Comparison of ENCODE assay signal across 19 cellular contexts in the genomic region with DNA sequence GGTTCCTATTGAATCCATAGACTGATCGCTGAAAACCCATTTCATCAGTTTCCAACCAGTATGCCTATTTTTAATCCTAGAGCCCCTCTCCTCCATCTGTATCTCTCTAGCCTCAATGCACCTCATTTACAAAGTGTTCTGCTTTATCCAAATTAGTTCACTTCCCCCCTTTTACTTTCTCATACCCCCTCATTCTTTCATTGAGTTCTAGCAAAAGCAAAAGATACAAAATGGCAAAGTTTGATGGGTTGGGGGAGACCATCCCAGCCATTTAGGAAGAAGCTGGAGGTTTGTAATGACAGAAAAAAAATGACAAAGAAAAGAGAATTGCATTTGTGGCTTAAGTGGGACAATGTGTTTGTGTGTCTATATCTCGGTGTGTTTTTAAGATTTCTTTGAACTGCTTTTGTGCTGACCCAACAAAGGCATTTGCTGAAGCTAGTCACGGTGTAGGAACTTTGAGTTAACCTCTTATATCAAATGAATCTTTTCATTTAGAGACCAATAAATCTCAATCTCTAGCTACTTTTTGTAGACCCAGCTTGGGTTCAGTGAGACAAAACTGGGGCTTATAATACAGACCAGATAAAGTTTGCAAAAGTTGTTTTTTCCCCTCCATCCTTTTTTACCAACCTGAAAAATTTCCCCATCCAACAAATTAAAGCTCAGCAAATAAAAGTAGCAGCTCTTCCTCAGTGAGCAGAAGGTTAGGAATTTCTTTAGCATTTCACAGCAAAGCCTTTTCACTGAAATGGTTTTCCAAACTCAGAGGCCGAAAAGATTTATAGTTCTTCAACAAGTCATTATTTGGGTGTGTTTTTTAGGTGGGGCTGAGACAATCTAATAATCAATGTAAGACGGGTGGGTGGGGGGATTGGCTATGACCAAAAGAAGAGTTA. TPM values are rescaled to one million over a fixed set of nuclear protein-coding genes. Genes with fewer than 3 reads are reported as not detected.
DNase-seq lines count a peak whose midpoint lies in the region; ATAC-seq, FAIRE-seq and TF ChIP-seq lines count a peak whose summit lies in the region.
"Had no signal": no experiment of that assay in that cellular context is flagged by ENCODE, and none has a peak within 500 bp of the region (broad histone marks: within the 10 kb centered on the region; RNA-seq: fewer than 3 reads in every experiment).

No MANE protein-coding gene starts in this region.

- TSS peak; percentile 3 for BruUV-seq in Caco-2 (replicated peaks; lab: Mats Ljungman, UMichigan)

- H3K4me1 Mint-ChIP-seq in Caco-2 (ENCODE audit: low read depth, unreplicated experiment) (peaks cover 21% of the 10 kb centered on the region), astrocyte (ENCODE audit: low read depth, unreplicated experiment) (peaks cover 41% of the 10 kb centered on the region)
- no peaks in the 10 kb centered on the region for H3K4me1 Mint-ChIP-seq in CD8-positive, alpha-beta T cell (ENCODE audit: low read depth)
- H3K4me1 Mint-ChIP-seq in stimulated activated memory B cell treated with anti-CD40 and anti-IgM and Interleukin-4, amounts not matched to agents 10 μg/mL and 1 μg/mL and 100 μg/mL, for 72 hours, result peaks cover 8% of the 10 kb centered on the region
- H3K4me1 Mint-ChIP-seq: activated B cell treated with CpG ODN at 0.5 μM for 24 hours had no signal

- intact Hi-C loops in Caco-2 (cut with micrococcal nuclease; ENCODE audit: unreplicated experiment), result no loop called here
- intact Hi-C loops in CD8-positive, alpha-beta T cell (cut with DNase I, micrococcal nuclease), result loop anchor here in 1 of 2 experiments (5.0 kb wide), 1 partner anchor 1087 kb away; no protein-coding TSS in a partner anchor

- H3K9me3 Mint-ChIP-seq in Caco-2 (ENCODE audit: unreplicated experiment), result no peaks in the 10 kb centered on the region
- H3K9me3 Mint-ChIP-seq in astrocyte (ENCODE audit: unreplicated experiment), result peaks cover 9% of the 10 kb centered on the region
- no peaks in the 10 kb centered on the region for H3K9me3 Mint-ChIP-seq in CD8-positive, alpha-beta T cell
- no peaks in the 10 kb centered on the region for H3K9me3 Mint-ChIP-seq in stimulated activated memory B cell treated with anti-CD40 and anti-IgM and Interleukin-4, amounts not matched to agents 10 μg/mL and 1 μg/mL and 100 μg/mL, for 72 hours
- H3K9me3 Mint-ChIP-seq: activated B cell treated with CpG ODN at 0.5 μM for 24 hours; activated naive CD8-positive, alpha-beta T cell treated with anti-CD3 and anti-CD28 coated beads for 36 hours; natural killer cell treated with Interleukin-12 subunit alpha and Interleukin-12 subunit beta and Interleukin-15 and Interleukin-18, amount 100 ng/mL, for 72 hours had no signal

- no peak for DNase-seq in Caco-2
- DNase-seq in astrocyte (ENCODE audit: low read depth), result no peak
- DNase-seq in CD8-positive, alpha-beta T cell, result no peak
- no peak for DNase-seq in stimulated activated CD4-positive, alpha-beta T cell treated with anti-CD3 and anti-CD28 coated beads, Interleukin-2, amount 100 ng/mL, for 48 hours
- DNase-seq: activated B cell treated with CpG ODN at 0.5 μM for 24 hours; activated naive CD8-positive, alpha-beta T cell treated with anti-CD3 and anti-CD28 coated beads for 36 hours; AML-193; DMS153; NCI-H1417; small intestine had no signal

- POLR2A ChIA-PET in Caco-2 (lab: Charles Lee), result interaction anchor here (0.7 kb wide), 1 partner anchor 14 kb away, joined by 3 read pairs; no protein-coding TSS in a partner anchor
- POLR2A ChIA-PET in CD8-positive, alpha-beta T cell (lab: Charles Lee), result no interaction called here

- ATAC-seq in CD8-positive, alpha-beta T cell, result no peak
- no peak for ATAC-seq in stimulated activated memory B cell treated with anti-CD40 and anti-IgM and Interleukin-4, amounts not matched to agents 10 μg/mL and 1 μg/mL and 100 μg/mL, for 72 hours
- no peak for ATAC-seq in GM21786 (IDR thresholded peaks at IDR 0.05; ENCODE audit: unreplicated experiment)
- ATAC-seq: natural killer cell treated with Interleukin-12 subunit alpha and Interleukin-12 subunit beta and Interleukin-15 and Interleukin-18, amount 100 ng/mL, for 72 hours had no signal

- H3K27me3 Mint-ChIP-seq in Caco-2 (ENCODE audit: insufficient read depth, unreplicated experiment), result no peaks in the 10 kb centered on the region
- H3K27me3 Mint-ChIP-seq in astrocyte (ENCODE audit: low read depth, unreplicated experiment), result peaks cover 77% of the 10 kb centered on the region
- peaks cover 84% of the 10 kb centered on the region for H3K27me3 Mint-ChIP-seq in CD8-positive, alpha-beta T cell (ENCODE audit: low read depth)
- peaks cover 90% of the 10 kb centered on the region for H3K27me3 Mint-ChIP-seq in stimulated activated memory B cell treated with anti-CD40 and anti-IgM and Interleukin-4, amounts not matched to agents 10 μg/mL and 1 μg/mL and 100 μg/mL, for 72 hours

- TF ChIP-seq CTCF in Caco-2 (IDR thresholded peaks at IDR 0.05; ENCODE audit: insufficient read depth in 1 of 2, low read depth in 1 of 2, low read length in 1 of 2, severe bottlenecking in 1 of 2, unreplicated experiment in 1 of 2), result no peak
- no peak for TF ChIP-seq CTCF in astrocyte (IDR thresholded peaks at IDR 0.05; ENCODE audit: insufficient read depth, low read depth, low read length)
- no peak for TF ChIP-seq CTCF in CD8-positive, alpha-beta T cell (IDR thresholded peaks at IDR 0.05)

- H3K9me3 ChIP-seq in Caco-2 (no peaks in the 10 kb centered on the region), astrocyte (ENCODE audit: insufficient read depth, low read depth, low read length) (no peaks in the 10 kb centered on the region), iPS-18c (ENCODE audit: control insufficient read depth, insufficient read depth, low read length) (no peaks in the 10 kb centered on the region)
- H3K9me3 ChIP-seq in CD8-positive, alpha-beta T cell (ENCODE audit: low read length), result no peaks in the 10 kb centered on the region

- peaks cover 96% of the 10 kb centered on the region for H3K36me3 Mint-ChIP-seq in Caco-2 (ENCODE audit: insufficient read depth, unreplicated experiment)
- peaks cover 24% of the 10 kb centered on the region for H3K36me3 Mint-ChIP-seq in astrocyte (ENCODE audit: low read depth, unreplicated experiment)
- no peaks in the 10 kb centered on the region for H3K36me3 Mint-ChIP-seq in CD8-positive, alpha-beta T cell
- H3K36me3 Mint-ChIP-seq in stimulated activated memory B cell treated with anti-CD40 and anti-IgM and Interleukin-4, amounts not matched to agents 10 μg/mL and 1 μg/mL and 100 μg/mL, for 72 hours, result no peaks in the 10 kb centered on the region
- H3K36me3 Mint-ChIP-seq: activated naive CD8-positive, alpha-beta T cell treated with anti-CD3 and anti-CD28 coated beads for 36 hours had no signal

- FAIRE-seq in astrocyte (lab: Jason Lieb, UNC), result no peak
- FAIRE-seq: frontal cortex, keratinocyte, small intestine had no signal

- peaks cover 84% of the 10 kb centered on the region for H3K79me2 ChIP-seq in astrocyte (ENCODE audit: insufficient read depth, low read length)

- H3K27me3 ChIP-seq in Caco-2 (replicated peaks; ENCODE audit: control insufficient read depth, insufficient read depth, low read length), result no peaks in the 10 kb centered on the region
- H3K27me3 ChIP-seq in astrocyte (ENCODE audit: insufficient read depth, low read length), result no peaks in the 10 kb centered on the region
- no peaks in the 10 kb centered on the region for H3K27me3 ChIP-seq in rectal smooth muscle tissue (ENCODE audit: control insufficient read depth, insufficient read depth, low read length)
- H3K27me3 ChIP-seq in CD8-positive, alpha-beta T cell (ENCODE audit: insufficient read depth, low read length), result peaks cover 51% of the 10 kb centered on the region

- H3K36me3 ChIP-seq in Caco-2 (ENCODE audit: control insufficient read depth, insufficient read depth, low read length), result no peaks in the 10 kb centered on the region
- H3K36me3 ChIP-seq in astrocyte (ENCODE audit: insufficient read depth, low read length), result peaks cover 21% of the 10 kb centered on the region
- peaks cover 3% of the 10 kb centered on the region for H3K36me3 ChIP-seq in rectal smooth muscle tissue (ENCODE audit: control insufficient read depth, insufficient read depth, low read length)
- H3K36me3 ChIP-seq in CD8-positive, alpha-beta T cell (ENCODE audit: insufficient read depth, low read length), result no peaks in the 10 kb centered on the region

- H2AFZ ChIP-seq in astrocyte (ENCODE audit: low read depth, low read length), result no peak overlapping the region

- no peak overlapping the region for H3K27ac Mint-ChIP-seq in Caco-2 (ENCODE audit: unreplicated experiment)
- no peak overlapping the region for H3K27ac Mint-ChIP-seq in astrocyte (ENCODE audit: unreplicated experiment)
- H3K27ac Mint-ChIP-seq in CD8-positive, alpha-beta T cell, result no peak overlapping the region
- H3K27ac Mint-ChIP-seq in stimulated activated memory B cell treated with anti-CD40 and anti-IgM and Interleukin-4, amounts not matched to agents 10 μg/mL and 1 μg/mL and 100 μg/mL, for 72 hours, result no peak overlapping the region
- H3K27ac Mint-ChIP-seq: activated B cell treated with CpG ODN at 0.5 μM for 24 hours; activated naive CD8-positive, alpha-beta T cell treated with anti-CD3 and anti-CD28 coated beads for 36 hours; natural killer cell treated with Interleukin-12 subunit alpha and Interleukin-12 subunit beta and Interleukin-15 and Interleukin-18, amount 100 ng/mL, for 72 hours had no signal

- H3K4me3 Mint-ChIP-seq in Caco-2 (ENCODE audit: unreplicated experiment), result no peak overlapping the region
- no peak overlapping the region for H3K4me3 Mint-ChIP-seq in astrocyte (ENCODE audit: unreplicated experiment)
- no peak overlapping the region for H3K4me3 Mint-ChIP-seq in CD8-positive, alpha-beta T cell
- no peak overlapping the region for H3K4me3 Mint-ChIP-seq in stimulated activated memory B cell treated with anti-CD40 and anti-IgM and Interleukin-4, amounts not matched to agents 10 μg/mL and 1 μg/mL and 100 μg/mL, for 72 hours
- H3K4me3 Mint-ChIP-seq: activated B cell treated with CpG ODN at 0.5 μM for 24 hours; activated naive CD8-positive, alpha-beta T cell treated with anti-CD3 and anti-CD28 coated beads for 36 hours; natural killer cell treated with Interleukin-12 subunit alpha and Interleukin-12 subunit beta and Interleukin-15 and Interleukin-18, amount 100 ng/mL, for 72 hours had no signal

- H4K20me1 ChIP-seq in astrocyte (ENCODE audit: insufficient read depth, low read length), result peaks cover 35% of the 10 kb centered on the region

- H3K4me2 ChIP-seq in astrocyte (ENCODE audit: low read length), result peak overlapping the region; percentile 93
- H3K4me2 ChIP-seq: KMS-11 had no signal

- H3K4me1 ChIP-seq in Caco-2 (no peaks in the 10 kb centered on the region; the same call in 1 of the 2 replicates), astrocyte (ENCODE audit: insufficient read depth, low read length) (peaks cover 88% of the 10 kb centered on the region), rectal smooth muscle tissue (ENCODE audit: control insufficient read depth, insufficient read depth, low read length) (peaks cover 13% of the 10 kb centered on the region)
- H3K4me1 ChIP-seq in CD8-positive, alpha-beta T cell (ENCODE audit: insufficient read depth, low read length), result no peaks in the 10 kb centered on the region

- no peak overlapping the region for H3K4me3 ChIP-seq in Caco-2 (ENCODE audit: low read depth, low read length)
- H3K4me3 ChIP-seq in astrocyte (ENCODE audit: insufficient read depth, low read depth, low read length), result peak overlapping the region; percentile 36
- 0 out of 2 replicates have a peak overlapping the region, but pooled peaks have one; percentile 22 for H3K4me3 ChIP-seq in iPS-18c (ENCODE audit: insufficient read depth, low read depth, low read length)
- H3K4me3 ChIP-seq in rectal smooth muscle tissue (ENCODE audit: low read length), result no peak overlapping the region
- no peak overlapping the region for H3K4me3 ChIP-seq in CD8-positive, alpha-beta T cell (ENCODE audit: low read depth, low read length)

- H3K27ac ChIP-seq in astrocyte (ENCODE audit: low read depth, low read length) (peak overlapping the region; percentile 90), rectal smooth muscle tissue (ENCODE audit: low read depth, low read length) (peak overlapping the region; percentile 15)
- no peak overlapping the region for H3K27ac ChIP-seq in CD8-positive, alpha-beta T cell (ENCODE audit: low read depth, low read length)
- H3K27ac ChIP-seq: KMS-11 had no signal

- CTCF ChIA-PET in Caco-2 (lab: Charles Lee), result no interaction called here
- CTCF ChIA-PET in CD8-positive, alpha-beta T cell (lab: Charles Lee), result no interaction called here

- H3K9ac ChIP-seq in astrocyte (ENCODE audit: low read length) (peak overlapping the region; percentile 96), rectal smooth muscle tissue (ENCODE audit: low read length) (no peak overlapping the region)
- H3K9ac ChIP-seq: KMS-11 had no signal

RNA-seq across cellular contexts. Expression of gene NR2F2, which starts 18.8 kb away (rescaled TPM):
- total RNA-seq in Caco-2 (2022), result 134 and 140 TPM in 2 replicates
- 59.0 and 75.8 TPM in 2 replicates for total RNA-seq in astrocyte
- not detected for total RNA-seq in CD8-positive, alpha-beta T cell
- total RNA-seq: activated B cell treated with CpG ODN at 0.5 μM for 24 hours; activated naive CD8-positive, alpha-beta T cell treated with anti-CD3 and anti-CD28 coated beads for 36 hours; natural killer cell treated with Interleukin-12 subunit alpha and Interleukin-12 subunit beta and Interleukin-15 and Interleukin-18, amount 100 ng/mL, for 72 hours; OCI-LY7 had no signal

Comparison
In these comparisons a context has a peak if more than half of its experiments do, and no peak if none do; other contexts are left out.
1. H3K4me3 ChIP-seq: peak in astrocyte (single experiment) and iPS-18c (single experiment); none in Caco-2 (single experiment), rectal smooth muscle tissue (single experiment) and CD8-positive, alpha-beta T cell (single experiment).
2. RNA of gene NR2F2, which starts 18.8 kb away (total RNA-seq): 134 to 140 TPM in Caco-2 and 59.0 to 75.8 TPM in astrocyte; not detected in CD8-positive, alpha-beta T cell; every median in the first group is over 10 times any median in the second.